In the genomic region with DNA sequence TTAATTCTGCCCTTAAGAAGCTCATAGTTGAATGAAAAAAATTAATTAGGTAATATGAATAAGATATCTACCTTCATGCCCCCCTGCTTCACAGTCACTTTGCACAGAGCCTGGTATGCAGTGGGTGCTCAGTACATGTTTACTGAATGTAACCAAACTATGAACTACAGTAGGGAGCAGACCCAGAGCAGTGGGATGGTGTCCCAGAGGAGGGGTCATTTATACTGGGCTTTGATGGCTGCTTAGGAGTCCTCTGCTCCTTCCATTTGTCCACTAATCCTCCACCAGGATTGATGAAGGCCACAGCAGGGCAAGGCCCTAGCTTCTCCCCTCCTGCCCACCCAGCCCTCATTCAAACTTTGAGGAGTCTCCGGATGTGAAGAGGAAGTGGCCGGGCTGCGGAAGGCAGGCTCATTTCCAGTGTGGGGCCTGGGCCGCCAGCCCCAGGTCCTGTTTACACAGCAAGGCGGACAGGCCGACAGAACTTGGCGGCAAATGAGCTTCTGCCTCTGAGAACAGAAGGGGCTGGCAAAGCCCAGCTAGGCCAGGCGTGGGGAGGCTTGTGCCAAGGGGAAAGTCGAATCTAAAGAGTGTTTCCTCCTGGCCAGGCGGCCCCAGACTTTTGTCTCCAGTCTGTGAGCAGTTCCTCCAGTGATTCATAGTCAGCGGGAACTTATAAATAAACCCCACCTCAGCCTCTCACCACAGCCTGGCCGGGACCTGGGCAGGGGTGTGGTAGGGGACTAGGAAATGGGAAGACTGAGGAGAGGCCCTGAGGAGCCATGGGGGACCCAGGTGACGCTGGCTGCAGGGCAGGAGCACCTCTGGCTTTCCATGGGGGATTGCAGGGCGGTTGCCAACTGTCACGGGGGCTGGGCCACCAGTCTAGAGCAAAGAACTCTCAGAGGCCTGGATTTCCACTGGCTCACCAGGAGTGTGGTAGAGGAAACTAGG, we compare ENCODE assay signal across 8 cellular contexts. TPM values are rescaled to one million over a fixed set of nuclear protein-coding genes. Genes with fewer than 3 reads are reported as not detected.
DNase-seq lines count a peak whose midpoint lies in the region; ATAC-seq and TF ChIP-seq lines count a peak whose summit lies in the region.

No MANE protein-coding gene starts in this region.

- CTCF ChIA-PET in MCF 10A (lab: Yijun Ruan, JAX) = interaction anchor here (0.6 to 1.6 kb wide), 5 partner anchors 8 to 222 kb away, joined by 3 to 5 read pairs (median 4); no protein-coding TSS in a partner anchor
- CTCF ChIA-PET in CD4-positive, alpha-beta T cell (lab: Charles Lee) = no interaction called here

- TF ChIP-seq EP300 in suprapubic skin (IDR thresholded peaks at IDR 0.05) = no peak

- H3K36me3 Mint-ChIP-seq in MCF 10A (ENCODE audit: insufficient read depth, unreplicated experiment) = no peaks in the 10 kb centered on the region
- no peaks in the 10 kb centered on the region for H3K36me3 Mint-ChIP-seq in CD4-positive, alpha-beta T cell (ENCODE audit: low read depth)

- no peak overlapping the region for H3K27ac Mint-ChIP-seq in MCF 10A (ENCODE audit: low read depth, unreplicated experiment)
- H3K27ac Mint-ChIP-seq in CD4-positive, alpha-beta T cell = no peak overlapping the region

- 51 to 62% methylated on average over 15 of the region's 15 CpGs for WGBS in lower leg skin, 2 donors
- WGBS in suprapubic skin = 74% methylated on average over 14 of the region's 15 CpGs

- BruUV-seq in MCF 10A (replicated peaks; lab: Mats Ljungman, UMichigan) = no TSS peak

- POLR2A ChIA-PET in MCF 10A (lab: Yijun Ruan, JAX) = interaction anchor here (1.3 kb wide), 1 partner anchor 155 kb away, joined by 3 read pairs; no protein-coding TSS in a partner anchor
- POLR2A ChIA-PET in CD4-positive, alpha-beta T cell (lab: Charles Lee) = no interaction called here

- H3K4me1 ChIP-seq in breast epithelium (no peaks in the 10 kb centered on the region), suprapubic skin (peaks cover 22% of the 10 kb centered on the region)

- H3K36me3 ChIP-seq in breast epithelium (no peaks in the 10 kb centered on the region), suprapubic skin (no peaks in the 10 kb centered on the region)

- H3K9me3 ChIP-seq in breast epithelium (no peaks in the 10 kb centered on the region), suprapubic skin (no peaks in the 10 kb centered on the region)
- H3K9me3 ChIP-seq in CD4-positive, alpha-beta T cell (ENCODE audit: control insufficient read depth, low read length) = no peaks in the 10 kb centered on the region

- no peak overlapping the region for H3K4me3 ChIP-seq in breast epithelium
- no peak overlapping the region for H3K4me3 ChIP-seq in cardiac fibroblast (replicated peaks in 1 of 2; ENCODE audit: low read depth in 2 of 2, low read length in 2 of 2)
- no peak overlapping the region for H3K4me3 ChIP-seq in lower leg skin (ENCODE audit: low read depth, poor library complexity, severe bottlenecking)
- no peak overlapping the region for H3K4me3 ChIP-seq in suprapubic skin

- TF ChIP-seq CTCF in breast epithelium (IDR thresholded peaks at IDR 0.05) (no peak), MCF 10A (IDR thresholded peaks at IDR 0.05; ENCODE audit: unreplicated experiment) (no peak), cardiac fibroblast (IDR thresholded peaks at IDR 0.05; ENCODE audit: low read depth, low read length) (no peak), lower leg skin (IDR thresholded peaks at IDR 0.05) (no peak), suprapubic skin (IDR thresholded peaks at IDR 0.05) (no peak)
- TF ChIP-seq CTCF in CD4-positive, alpha-beta T cell (IDR thresholded peaks at IDR 0.05) = no peak

- peak overlapping the region; percentile 74 to 78 for H3K27ac ChIP-seq in breast epithelium
- H3K27ac ChIP-seq in suprapubic skin = peak overlapping the region; percentile 39
- H3K27ac ChIP-seq in CD4-positive, alpha-beta T cell (ENCODE audit: low read depth, low read length) = no peak overlapping the region

- H3K9me3 Mint-ChIP-seq in MCF 10A (ENCODE audit: unreplicated experiment) = no peaks in the 10 kb centered on the region
- no peaks in the 10 kb centered on the region for H3K9me3 Mint-ChIP-seq in CD4-positive, alpha-beta T cell

- H3K4me1 Mint-ChIP-seq in MCF 10A (ENCODE audit: insufficient read depth, unreplicated experiment) = no peaks in the 10 kb centered on the region
- peaks cover 15% of the 10 kb centered on the region for H3K4me1 Mint-ChIP-seq in CD4-positive, alpha-beta T cell (ENCODE audit: low read depth)

- H3K27me3 ChIP-seq in breast epithelium (peaks cover 0 to 9% of the 10 kb centered on the region in 2 donors), suprapubic skin (peaks cover 13% of the 10 kb centered on the region)
- H3K27me3 ChIP-seq in CD4-positive, alpha-beta T cell (ENCODE audit: control insufficient read depth, insufficient read depth, low read length) = peaks cover 28% of the 10 kb centered on the region

- no peak overlapping the region for H3K4me3 Mint-ChIP-seq in MCF 10A (ENCODE audit: unreplicated experiment)
- no peak overlapping the region for H3K4me3 Mint-ChIP-seq in CD4-positive, alpha-beta T cell

- H3K27me3 Mint-ChIP-seq in MCF 10A (ENCODE audit: insufficient read depth, unreplicated experiment) = no peaks in the 10 kb centered on the region
- peaks cover 27% of the 10 kb centered on the region for H3K27me3 Mint-ChIP-seq in CD4-positive, alpha-beta T cell

- no peak for TF ChIP-seq POLR2A in breast epithelium (IDR thresholded peaks at IDR 0.05)
- no peak for TF ChIP-seq POLR2A in lower leg skin (IDR thresholded peaks at IDR 0.05)
- no peak for TF ChIP-seq POLR2A in suprapubic skin (IDR thresholded peaks at IDR 0.05)

- intact Hi-C loops in breast epithelium (cut with DNase I; ENCODE audit: low total_unique reads) = no loop called here
- intact Hi-C loops in MCF 10A (cut with micrococcal nuclease) = loop anchor here (5.0 kb wide), 1 partner anchor 285 kb away; no protein-coding TSS in a partner anchor
- intact Hi-C loops in lower leg skin (cut with DNase I; ENCODE audit: low total_unique reads) = loop anchor here (5.0 to 10.0 kb wide), 2 partner anchors 77 to 155 kb away; no protein-coding TSS in a partner anchor
- intact Hi-C loops in CD4-positive, alpha-beta T cell (cut with DNase I, micrococcal nuclease) = loop anchor here in 1 of 2 experiments (5.0 kb wide), 1 partner anchor 235 kb away; no protein-coding TSS in a partner anchor

- DNase-seq in breast epithelium (ENCODE audit: low spot score in 2 of 2) = peak in 1 of 2 donors; percentile 46
- no peak for DNase-seq in MCF 10A (ENCODE audit: unreplicated experiment)
- DNase-seq in cardiac fibroblast (ENCODE audit: low read depth in 2 of 2) = peak; percentile 82 to 94
- DNase-seq in lower leg skin (ENCODE audit: low spot score in 2 of 2) = peak; percentile 43 to 92
- DNase-seq in suprapubic skin (ENCODE audit: low spot score in 2 of 2) = peak in 1 of 2 donors; percentile 81
- no peak for DNase-seq in CD4-positive, alpha-beta T cell

- ATAC-seq in CD4-positive, alpha-beta T cell (ENCODE audit: poor library complexity) = no peak
- ATAC-seq in HG03432 (IDR thresholded peaks at IDR 0.05; ENCODE audit: unreplicated experiment) (no peak), GM18873 (IDR thresholded peaks at IDR 0.05; ENCODE audit: low FRiP score, unreplicated experiment) (no peak)

RNA-seq across cellular contexts. Expression of a gene that starts 51.6 kb away (rescaled TPM):
- total RNA-seq in breast epithelium = not detected
- not detected in 2 replicates for total RNA-seq in MCF 10A (2022)
- total RNA-seq in lower leg skin = not detected
- total RNA-seq in suprapubic skin = under 1 TPM in 1 of 4 donors, not detected in 3; 0.23 TPM
- total RNA-seq in CD4-positive, alpha-beta T cell = not detected

Comparison
In these comparisons a context has a peak if more than half of its experiments do, and no peak if none do; other contexts are left out.
1. DNase-seq: peak in cardiac fibroblast (2 of 2) and lower leg skin (2 of 2); none in MCF 10A (single experiment) and CD4-positive, alpha-beta T cell (0 of 10).